15 cellular contexts compared by ENCODE assay signal in the genomic region with DNA sequence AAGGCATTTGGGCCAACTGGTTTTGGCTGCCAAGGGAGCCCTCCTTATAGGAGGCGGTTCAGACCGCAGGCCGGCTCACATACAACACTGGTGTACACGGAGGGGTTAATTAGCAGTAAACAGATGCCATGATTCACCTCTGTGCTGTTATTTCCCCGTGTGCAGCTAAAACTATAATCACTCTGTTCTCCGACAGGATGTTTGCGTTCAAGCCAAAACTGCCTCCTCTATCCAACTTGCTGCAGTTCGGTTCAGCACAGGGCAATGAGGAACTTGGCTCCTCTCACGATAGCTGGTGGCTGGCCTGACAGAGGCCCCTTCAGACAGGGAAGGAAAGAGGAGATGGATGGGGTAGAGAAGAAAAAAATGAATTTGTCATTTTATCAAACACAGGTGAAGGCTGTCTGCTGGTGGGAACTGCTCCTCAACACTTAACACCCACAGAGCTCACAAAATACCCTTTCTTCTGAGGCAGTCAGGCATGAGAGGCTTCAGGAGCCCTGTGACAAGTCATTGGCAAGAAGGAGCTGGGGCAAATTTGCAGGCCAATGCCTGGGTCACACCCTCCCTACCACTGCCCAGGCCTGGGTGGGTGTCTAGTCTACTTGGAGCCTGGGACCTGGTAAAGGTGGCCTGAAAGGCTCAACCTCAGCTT. TPM values are rescaled to one million over a fixed set of nuclear protein-coding genes. Genes with fewer than 3 reads are reported as not detected.
DNase-seq lines count a peak whose midpoint lies in the region; ATAC-seq and TF ChIP-seq lines count a peak whose summit lies in the region.
"Had no signal": no experiment of that assay in that cellular context is flagged by ENCODE, and none has a peak within 500 bp of the region (broad histone marks: within the 10 kb centered on the region; RNA-seq: fewer than 3 reads in every experiment).

No MANE protein-coding gene starts in this region.

- H3K4me2 ChIP-seq in hepatocyte, result peak overlapping the region; percentile 25
- H3K4me2 ChIP-seq: A549 had no signal

- no peak for TF ChIP-seq POLR2A in thyroid gland (IDR thresholded peaks at IDR 0.05)

- ATAC-seq in GM21723 (IDR thresholded peaks at IDR 0.05; ENCODE audit: unreplicated experiment), result no peak
- ATAC-seq: A549, gastrocnemius medialis, HepG2, upper lobe of right lung had no signal

- H4K20me1 ChIP-seq in hepatocyte (ENCODE audit: insufficient read depth, poor library complexity, severe bottlenecking), result no peaks in the 10 kb centered on the region

- peaks cover 22% of the 10 kb centered on the region for H3K4me1 Mint-ChIP-seq in chondrocyte (ENCODE audit: low read depth)

- H3K9me2 ChIP-seq in hepatocyte (replicated peaks; ENCODE audit: insufficient read depth), result no peaks in the 10 kb centered on the region

- no peaks in the 10 kb centered on the region for H3K27me3 Mint-ChIP-seq in chondrocyte (ENCODE audit: low read depth)

- H3K79me2 ChIP-seq in hepatocyte, result peaks cover 5% of the 10 kb centered on the region

- DNase-seq in NCI-H146 (lab: John Stamatoyannopoulos, UW), result peak; percentile 29
- no peak for DNase-seq in NCI-H146 treated with DMSO at 0.1 percent for 48 hours (lab: John Stamatoyannopoulos, UW; ENCODE audit: unreplicated experiment)
- peak; percentile 68 for DNase-seq in RPMI7951 (ENCODE audit: low read depth)
- no peak for DNase-seq in hepatocyte (ENCODE audit: low spot score)
- DNase-seq in thyroid gland, result peak; percentile 26 to 44
- DNase-seq in chondrocyte (ENCODE audit: low spot score), result no peak
- no peak for DNase-seq in SIG-M5 treated with dmso at 0.1 percent for 504 hours (lab: John Stamatoyannopoulos, UW; ENCODE audit: unreplicated experiment)
- DNase-seq: gastrocnemius medialis, NCI-H2029 treated with DMSO at 0.1 percent for 48 hours, upper lobe of right lung had no signal

- H3K27ac ChIP-seq in hepatocyte (peak overlapping the region; percentile 73), thyroid gland (no peak overlapping the region)
- H3K27ac ChIP-seq: A549, gastrocnemius medialis, neutrophil, upper lobe of right lung had no signal

- 62% methylated on average over 9 of the region's 9 CpGs for WGBS in hepatocyte (ENCODE audit: low lambda C conversion rate, missing lambda C conversion rate)
- 34 to 39% methylated on average over 9 of the region's 9 CpGs for WGBS in thyroid gland, 2 donors

- intact Hi-C loops in thyroid gland (cut with DNase I), result no loop called here

- H3K9me3 ChIP-seq in hepatocyte (ENCODE audit: low read depth) (no peaks in the 10 kb centered on the region), thyroid gland (no peaks in the 10 kb centered on the region)
- H3K9me3 ChIP-seq: A549, gastrocnemius medialis, neutrophil, upper lobe of right lung had no signal

- H3K4me3 ChIP-seq in hepatocyte (no peak overlapping the region), thyroid gland (replicated peaks in 1 of 3) (no peak overlapping the region)
- H3K4me3 ChIP-seq: A549, gastrocnemius medialis, upper lobe of right lung had no signal

- no peaks in the 10 kb centered on the region for H3K36me3 Mint-ChIP-seq in chondrocyte (ENCODE audit: low read depth)
- H3K36me3 Mint-ChIP-seq: activated naive CD8-positive, alpha-beta T cell had no signal

- H3K4me3 Mint-ChIP-seq in chondrocyte (ENCODE audit: unreplicated experiment), result no peak overlapping the region
- H3K4me3 Mint-ChIP-seq: activated naive CD8-positive, alpha-beta T cell had no signal

- no peaks in the 10 kb centered on the region for H3K36me3 ChIP-seq in hepatocyte (replicated peaks; ENCODE audit: insufficient read depth, low read depth)
- no peaks in the 10 kb centered on the region for H3K36me3 ChIP-seq in thyroid gland
- H3K36me3 ChIP-seq: gastrocnemius medialis, neutrophil, upper lobe of right lung had no signal

- H3K9me3 Mint-ChIP-seq in chondrocyte (ENCODE audit: low read depth), result no peaks in the 10 kb centered on the region

- H3K4me1 ChIP-seq in hepatocyte (ENCODE audit: insufficient read depth) (peaks cover 56% of the 10 kb centered on the region), thyroid gland (peaks cover 7 to 12% of the 10 kb centered on the region in 2 donors)
- H3K4me1 ChIP-seq: A549, upper lobe of right lung had no signal

- H3K27me3 ChIP-seq in hepatocyte (no peaks in the 10 kb centered on the region), thyroid gland (no peaks in the 10 kb centered on the region)
- H3K27me3 ChIP-seq: gastrocnemius medialis, upper lobe of right lung had no signal

- TF ChIP-seq CTCF in hepatocyte (IDR thresholded peaks at IDR 0.05; ENCODE audit: poor library complexity) (no peak), thyroid gland (IDR thresholded peaks at IDR 0.05) (no peak), chondrocyte (IDR thresholded peaks at IDR 0.05) (no peak)

- H2AFZ ChIP-seq in hepatocyte, result no peak overlapping the region

- no peak overlapping the region for H3K27ac Mint-ChIP-seq in chondrocyte (ENCODE audit: unreplicated experiment)
- H3K27ac Mint-ChIP-seq: activated naive CD8-positive, alpha-beta T cell had no signal

RNA-seq across cellular contexts. Expression of gene KCNMA1, which starts 24.0 kb away (rescaled TPM):
- 33.7 and 47.7 TPM in 2 replicates for total RNA-seq in RPMI7951 (2014; rRNA removed; shearing (Covaris generic))
- total RNA-seq in hepatocyte, result 26.0 and 42.6 TPM in 2 replicates
- polyA plus RNA-seq in hepatocyte, result 69.1 and 73.3 TPM in 2 replicates
- total RNA-seq in thyroid gland, result 1 to 10 TPM; 2.5 to 5.1 (median 3.6) TPM
- total RNA-seq in chondrocyte, result 76.1 to 87.6 TPM (median 86.7 TPM) in 3 replicates
- polyA plus RNA-seq: HepG2 had no signal

Comparison
In these comparisons a context has a peak if more than half of its experiments do, and no peak if none do; other contexts are left out.
1. DNase-seq: peak in NCI-H146 (single experiment), RPMI7951 (single experiment) and thyroid gland (2 of 2); none in NCI-H146 treated with DMSO at 0.1 percent for 48 hours (single experiment), hepatocyte (single experiment), chondrocyte (single experiment) and SIG-M5 treated with dmso at 0.1 percent for 504 hours (single experiment).